Comparison of ENCODE assay signal across 11 cellular contexts in genomic region chr4:105236202-105236916, GRCh38.
DNase-seq lines count a peak whose midpoint lies in the region; ATAC-seq and TF ChIP-seq lines count a peak whose summit lies in the region.
"Had no signal": no experiment of that assay in that cellular context is flagged by ENCODE, and none has a peak within 500 bp of the region (broad histone marks: within the 10 kb centered on the region; RNA-seq: fewer than 3 reads in every experiment).

No MANE protein-coding gene starts in this region.

- intact Hi-C loops in A673 (cut with micrococcal nuclease; ENCODE audit: unreplicated experiment), result no loop called here

- no peaks in the 10 kb centered on the region for H3K9me3 ChIP-seq in A673 (ENCODE audit: low read depth, low read length, poor library complexity, severe bottlenecking)
- H3K9me3 ChIP-seq: adrenal gland, lower lobe of right lung had no signal

- H3K36me3 ChIP-seq in A673 (ENCODE audit: insufficient read depth, low read length, poor library complexity, severe bottlenecking) (peaks cover 20% of the 10 kb centered on the region), H7 (replicated peaks; ENCODE audit: control insufficient read depth, insufficient read depth, low read length) (no peaks in the 10 kb centered on the region)

- TF ChIP-seq CTCF in A673 (conservative IDR thresholded peaks at IDR 0.05; ENCODE audit: low read depth, low read length), result no peak

- ATAC-seq in GM18909 (IDR thresholded peaks at IDR 0.05; ENCODE audit: poor library complexity, unreplicated experiment) (peak; percentile 94), HG02610 (IDR thresholded peaks at IDR 0.05; ENCODE audit: unreplicated experiment) (peak; percentile 87), HG03520 (IDR thresholded peaks at IDR 0.05; ENCODE audit: unreplicated experiment) (peak; percentile 56)
- ATAC-seq: lower lobe of right lung had no signal

- CTCF ChIA-PET in A673 (lab: Charles Lee), result no interaction called here

- H3K27me3 ChIP-seq in A673 (replicated peaks; ENCODE audit: insufficient read depth, low read depth, low read length, poor library complexity) (no peaks in the 10 kb centered on the region), H7 (ENCODE audit: control insufficient read depth, insufficient read depth, low read length) (no peaks in the 10 kb centered on the region)
- H3K27me3 ChIP-seq: adrenal gland had no signal

- TSS peak; percentile 21 for BruUV-seq in A673 (replicated peaks; lab: Mats Ljungman, UMichigan)

- no peaks in the 10 kb centered on the region for H3K4me1 ChIP-seq in A673 (ENCODE audit: insufficient read depth, low read length, poor library complexity, severe bottlenecking)
- H3K4me1 ChIP-seq: adrenal gland, lower lobe of right lung had no signal

- H3K27ac ChIP-seq in A673 (ENCODE audit: low read depth, low read length, poor library complexity, severe bottlenecking), result no peak overlapping the region
- H3K27ac ChIP-seq: adrenal gland, lower lobe of right lung, VCaP had no signal

- no peak overlapping the region for H3K4me3 ChIP-seq in A673 (ENCODE audit: low read depth, low read length, poor library complexity, severe bottlenecking)
- no peak overlapping the region for H3K4me3 ChIP-seq in H7 (ENCODE audit: insufficient read depth, low read depth, low read length)
- H3K4me3 ChIP-seq: adrenal gland, lower lobe of right lung had no signal

- DNase-seq in A673 (ENCODE audit: low spot score) (no peak), H7 (no peak), COR-L47 (lab: John Stamatoyannopoulos, UW) (no peak), NCI-H187 (lab: John Stamatoyannopoulos, UW) (no peak), DMS53 treated with DMSO at 0.1 percent for 48 hours (lab: John Stamatoyannopoulos, UW; ENCODE audit: unreplicated experiment) (no peak)
- DNase-seq: adrenal gland, lower lobe of right lung had no signal

- POLR2A ChIA-PET in A673 (lab: Charles Lee; ENCODE audit: low non-redundant PET), result no interaction called here
